In genomic region chr6:27674882-27675281, GRCh38 we compare ENCODE assay signal across 20 cellular contexts.
"Had no signal": no experiment of that assay in that cellular context is flagged by ENCODE, and none has a peak within 500 bp of the region (broad histone marks: within the 10 kb centered on the region; RNA-seq: fewer than 3 reads in every experiment).

No MANE protein-coding gene starts in this region.

- ATAC-seq: natural killer cell; right lobe of liver; stimulated activated memory B cell treated with anti-CD40 and anti-IgM and Interleukin-4, amounts not matched to agents 10 μg/mL and 1 μg/mL and 100 μg/mL, for 72 hours; stimulated activated naive CD8-positive, alpha-beta T cell treated with anti-CD3 and anti-CD28 coated beads, Interleukin-15, amount 100 ng/mL, for 72 hours had no signal

- DNase-seq: islet precursor cell; left ventricle myocardium inferior; mesendoderm; naive B cell; natural killer cell; ovary; right lobe of liver; stimulated activated CD4-positive, alpha-beta T cell treated with anti-CD3 and anti-CD28 coated beads, Interleukin-1b, Interleukin-23, amount 100 ng/mL, for 48 hours; stimulated activated CD4-positive, alpha-beta T cell treated with anti-CD3 and anti-CD28 coated beads, Interleukin-2, amount 100 ng/mL, for 48 hours; stimulated activated CD4-positive, alpha-beta T cell treated with anti-CD3 and anti-CD28 coated beads, Interleukin-4, amount 100 ng/mL, for 4 hours; stimulated activated CD8-positive, alpha-beta memory T cell treated with anti-CD3 and anti-CD28 coated beads, Interleukin-4, amount 100 ng/mL, for 48 hours; stimulated activated naive CD4-positive, alpha-beta T cell treated with Interleukin-2 at 50 U/mL for 16 hours; stimulated activated naive CD8-positive, alpha-beta T cell treated with anti-CD3 and anti-CD28 coated beads, Interleukin-15, amount 100 ng/mL, for 72 hours; substantia nigra; uterus had no signal

- H3K4me1 ChIP-seq: left ventricle myocardium inferior, right lobe of liver, uterus had no signal

- H3K27ac ChIP-seq: left ventricle myocardium inferior, ovary, right atrium auricular region, right lobe of liver, tibial nerve, uterus had no signal

- H3K4me2 ChIP-seq: smooth muscle cell had no signal

- H3K36me3 ChIP-seq: left ventricle myocardium inferior, ovary, right atrium auricular region, right lobe of liver, tibial nerve, uterus had no signal

- H3K27me3 ChIP-seq: ovary had no signal

- H3K9me3 ChIP-seq: left ventricle myocardium inferior, ovary, right atrium auricular region, right lobe of liver, tibial nerve, uterus had no signal

- H3K4me3 ChIP-seq: left ventricle myocardium inferior, lung, ovary, right atrium auricular region, right lobe of liver, smooth muscle cell, tibial nerve, uterus had no signal
